Comparison of ENCODE assay signal across 8 cellular contexts in genomic region chr10:28533571-28534304, GRCh38. TPM values are rescaled to one million over a fixed set of nuclear protein-coding genes. Genes with fewer than 3 reads are reported as not detected.
DNase-seq lines count a peak whose midpoint lies in the region; ATAC-seq, FAIRE-seq and TF ChIP-seq lines count a peak whose summit lies in the region.

No MANE protein-coding gene starts in this region.

- H3K4me3 ChIP-seq in WI38 (ENCODE audit: low read depth, low read length) = peak overlapping the region; percentile 67
- peak overlapping the region; percentile 88 to 98 (median 93) for H3K4me3 ChIP-seq in breast epithelium
- H3K4me3 ChIP-seq in smooth muscle cell = peak overlapping the region; percentile 97

- 3% methylated on average over 11 of the region's 64 CpGs for WGBS in smooth muscle cell (ENCODE audit: low lambda C conversion rate)

- H3K9ac ChIP-seq in smooth muscle cell (ENCODE audit: low read depth) = peak overlapping the region; percentile 97

- H3K9me3 ChIP-seq in breast epithelium (no peaks in the 10 kb centered on the region), smooth muscle cell (replicated peaks; ENCODE audit: low read depth) (no peaks in the 10 kb centered on the region)

- H3K79me2 ChIP-seq in smooth muscle cell (ENCODE audit: low read depth) = peaks cover 88% of the 10 kb centered on the region

- H3K4me2 ChIP-seq in smooth muscle cell = peak overlapping the region; percentile 100

- H2AFZ ChIP-seq in smooth muscle cell (ENCODE audit: low read depth) = no peak overlapping the region

- TF ChIP-seq POLR2A in breast epithelium (IDR thresholded peaks at IDR 0.05) = no peak

- no peaks in the 10 kb centered on the region for H3F3A ChIP-seq in smooth muscle cell (ENCODE audit: low read depth)

- ATAC-seq in GM19397 (IDR thresholded peaks at IDR 0.05; ENCODE audit: unreplicated experiment) = peak; percentile 22

- peak; percentile 69 for DNase-seq in AG20443 (ENCODE audit: low spot score)
- peak; percentile 75 for DNase-seq in HuH-7 (ENCODE audit: low spot score)
- DNase-seq in breast epithelium (ENCODE audit: low spot score in 2 of 2) = peak; percentile 49 to 61
- DNase-seq in iPS-NIHi7 (ENCODE audit: extremely low spot score) = peak; percentile 32
- DNase-seq in smooth muscle cell (lab: John Stamatoyannopoulos, UW; ENCODE audit: unreplicated experiment) = peak; percentile 28
- DNase-seq in D721Med (ENCODE audit: insufficient read length, low spot score) = no peak

- H3K27ac ChIP-seq in breast epithelium (peak overlapping the region; percentile 98 to 100), smooth muscle cell (ENCODE audit: low read depth) (peak overlapping the region; percentile 99)

- H3K27me3 ChIP-seq in breast epithelium = no peaks in the 10 kb centered on the region
- no peaks in the 10 kb centered on the region for H3K27me3 ChIP-seq in smooth muscle cell (ENCODE audit: low read depth)

- H3K36me3 ChIP-seq in breast epithelium = peaks cover under 1% of the 10 kb centered on the region
- H3K36me3 ChIP-seq in smooth muscle cell (ENCODE audit: low read depth) = peaks cover 18% of the 10 kb centered on the region

- peaks cover 71% of the 10 kb centered on the region for H4K20me1 ChIP-seq in smooth muscle cell (ENCODE audit: low read depth)

- TF ChIP-seq CTCF in WI38 (IDR thresholded peaks at IDR 0.05; ENCODE audit: low read depth, low read length) = no peak
- no peak for TF ChIP-seq CTCF in breast epithelium (IDR thresholded peaks at IDR 0.05)
- TF ChIP-seq CTCF in smooth muscle cell (IDR thresholded peaks at IDR 0.05; ENCODE audit: borderline replicate concordance, insufficient read depth, poor library complexity, severe bottlenecking) = no peak
- TF ChIP-seq CTCF in D721Med (IDR thresholded peaks at IDR 0.05; ENCODE audit: insufficient read depth, missing control alignments) = no peak

- intact Hi-C loops in breast epithelium (cut with DNase I; ENCODE audit: low total_unique reads) = no loop called here

- no peak for FAIRE-seq in D721Med (lab: Jason Lieb, UNC)

- peaks cover 0 to 5% of the 10 kb centered on the region in 2 donors for H3K4me1 ChIP-seq in breast epithelium
- peaks cover 18% of the 10 kb centered on the region for H3K4me1 ChIP-seq in smooth muscle cell (ENCODE audit: low read depth)

RNA-seq across cellular contexts. Expression of gene WAC, which starts 0.8 kb away (rescaled TPM):
- total RNA-seq in breast epithelium = 100 to 1,000 TPM; 124 to 180 (median 142) TPM
- 97.5 and 121 TPM in 2 replicates for total RNA-seq in smooth muscle cell
- polyA plus RNA-seq in smooth muscle cell = 52.2 and 78.4 TPM in 2 replicates
